21 cellular contexts compared by ENCODE assay signal in genomic region chr1:220306339-220306738, GRCh38. TPM values are rescaled to one million over a fixed set of nuclear protein-coding genes. Genes with fewer than 3 reads are reported as not detected.
A peak's percentile ranks its signal among the peaks of the same experiment; 100 is the strongest.
DNase-seq lines count a peak whose midpoint lies in the region; ATAC-seq, FAIRE-seq and TF ChIP-seq lines count a peak whose summit lies in the region.
"Had no signal": no experiment of that assay in that cellular context is flagged by ENCODE, and none has a peak within 500 bp of the region (broad histone marks: within the 10 kb centered on the region; RNA-seq: fewer than 3 reads in every experiment).

No MANE protein-coding gene starts in this region.

- TF ChIP-seq RAD21 in K562 (CRISPR knock-in tag; conservative IDR thresholded peaks at IDR 0.05 in 1 of 2, IDR thresholded peaks at IDR 0.05 in 1 of 2), result no peak

- POLR2A ChIA-PET in HEK293 (lab: Yijun Ruan, JAX), result no interaction called here
- POLR2A ChIA-PET in K562 (lab: Yijun Ruan, JAX), result no interaction called here
- POLR2A ChIA-PET in CD4-positive, alpha-beta T cell (lab: Charles Lee), result no interaction called here

- no peak overlapping the region for H3K4me3 Mint-ChIP-seq in CD4-positive, alpha-beta T cell
- H3K4me3 Mint-ChIP-seq: B cell; CD4-positive, alpha-beta memory T cell; CD8-positive, alpha-beta memory T cell had no signal

- H3K36me3 ChIP-seq in HEK293 (ENCODE audit: control insufficient read depth in 2 of 2, insufficient read depth in 1 of 2, low read length in 2 of 2) (no peaks in the 10 kb centered on the region), K562 (ENCODE audit: control insufficient read depth, insufficient read depth, low read length) (no peaks in the 10 kb centered on the region), small intestine (ENCODE audit: control insufficient read depth in 2 of 2, insufficient read depth in 2 of 2, low read length in 2 of 2) (no peaks in the 10 kb centered on the region), gastroesophageal sphincter (no peaks in the 10 kb centered on the region)
- H3K36me3 ChIP-seq: BLaER1 treated with 17β-estradiol and CSF1 and Interleukin-3, amounts not matched to agents 10 nM and 100 nM had no signal

- TF ChIP-seq CTCF in D721Med (IDR thresholded peaks at IDR 0.05; ENCODE audit: insufficient read depth, missing control alignments) (no peak), HEK293 (tag by site-specific recombination; IDR thresholded peaks at IDR 0.05) (no peak), K562 (IDR thresholded peaks at IDR 0.05 in 2 of 3, conservative IDR thresholded peaks at IDR 0.05 in 1 of 3; ENCODE audit: insufficient read depth in 2 of 3, low read depth in 1 of 3, low read length in 3 of 3) (no peak), gastroesophageal sphincter (IDR thresholded peaks at IDR 0.05) (no peak)
- TF ChIP-seq CTCF in CD4-positive, alpha-beta T cell (IDR thresholded peaks at IDR 0.05), result no peak

- 4% methylated on average over 1 of the region's 1 CpG for WGBS in K562 (ENCODE audit: insufficient coverage, low coverage, missing lambda C conversion rate)
- 82 to 95% (median 92%) methylated on average over 1 of the region's 1 CpG for WGBS in small intestine, 3 donors
- 94 to 100% methylated on average over 1 of the region's 1 CpG for WGBS in gastroesophageal sphincter (ENCODE audit: low coverage in 1 of 2), 2 donors

- H3K4me1 ChIP-seq in HEK293 (ENCODE audit: control insufficient read depth, insufficient read depth, low read length) (no peaks in the 10 kb centered on the region), K562 (replicated peaks in 1 of 2; ENCODE audit: control insufficient read depth in 2 of 2, insufficient read depth in 2 of 2, low read length in 2 of 2) (no peaks in the 10 kb centered on the region), small intestine (ENCODE audit: control insufficient read depth in 2 of 2, insufficient read depth in 1 of 2, low read depth in 1 of 2, low read length in 1 of 2) (no peaks in the 10 kb centered on the region), gastroesophageal sphincter (peaks cover 0 to 5% (median 0%) of the 10 kb centered on the region in 3 donors)
- H3K4me1 ChIP-seq: A549; BLaER1 treated with 17β-estradiol and CSF1 and Interleukin-3, amounts not matched to agents 10 nM and 100 nM had no signal

- H3K4me3 ChIP-seq in HEK293 (ENCODE audit: low read depth, low read length) (no peak overlapping the region), K562 (no peak overlapping the region), small intestine (ENCODE audit: low read depth in 1 of 2, low read length in 2 of 2) (no peak overlapping the region), gastroesophageal sphincter (no peak overlapping the region)
- H3K4me3 ChIP-seq: A549; BLaER1 treated with 17β-estradiol and CSF1 and Interleukin-3, amounts not matched to agents 10 nM and 100 nM; GM12878 had no signal

- ATAC-seq in K562, result no peak
- no peak for ATAC-seq in CD4-positive, alpha-beta T cell (ENCODE audit: poor library complexity)
- no peak for ATAC-seq in gastroesophageal sphincter
- ATAC-seq in GM21423 (IDR thresholded peaks at IDR 0.05; ENCODE audit: unreplicated experiment), result no peak
- ATAC-seq: A549, GM12878 had no signal

- peak; percentile 84 for FAIRE-seq in D721Med (lab: Jason Lieb, UNC)
- no peak for FAIRE-seq in K562 (lab: Jason Lieb, UNC)
- FAIRE-seq in small intestine (lab: Jason Lieb, UNC), result peak; percentile 36
- FAIRE-seq: GM12878, GM12892, GM19239 had no signal

- H3K9me3 Mint-ChIP-seq in CD4-positive, alpha-beta T cell, result peaks cover 7% of the 10 kb centered on the region

- H3K27ac Mint-ChIP-seq in CD4-positive, alpha-beta T cell, result no peak overlapping the region
- H3K27ac Mint-ChIP-seq: B cell; CD4-positive, alpha-beta memory T cell; CD8-positive, alpha-beta memory T cell had no signal

- intact Hi-C loops in K562 (cut with micrococcal nuclease), result no loop called here
- intact Hi-C loops in CD4-positive, alpha-beta T cell (cut with DNase I, micrococcal nuclease), result no loop called here

- no peaks in the 10 kb centered on the region for H3K9me1 ChIP-seq in K562 (ENCODE audit: control insufficient read depth, insufficient read depth, low read length)

- H3K9me3 ChIP-seq in HEK293 (ENCODE audit: control insufficient read depth, insufficient read depth, low read depth, low read length) (no peaks in the 10 kb centered on the region), K562 (replicated peaks; ENCODE audit: control insufficient read depth, insufficient read depth, low read depth, low read length) (no peaks in the 10 kb centered on the region), small intestine (ENCODE audit: control insufficient read depth, low read depth) (no peaks in the 10 kb centered on the region), gastroesophageal sphincter (no peaks in the 10 kb centered on the region)
- H3K9me3 ChIP-seq in CD4-positive, alpha-beta T cell (ENCODE audit: control insufficient read depth, low read length), result no peaks in the 10 kb centered on the region
- H3K9me3 ChIP-seq: A549 had no signal

- no peaks in the 10 kb centered on the region for H3K79me2 ChIP-seq in K562 (ENCODE audit: control insufficient read depth, insufficient read depth, low read length)

- no peak for TF ChIP-seq EP300 in K562 (IDR thresholded peaks at IDR 0.05; ENCODE audit: low read length)
- TF ChIP-seq EP300 in gastroesophageal sphincter (IDR thresholded peaks at IDR 0.05), result no peak

- CTCF ChIA-PET in HEK293 (lab: Yijun Ruan, JAX) (interaction anchor here (0.7 kb wide), 2 partner anchors 219 to 469 kb away, joined by 3 read pairs; no protein-coding TSS in a partner anchor), K562 (lab: Yijun Ruan, JAX; ENCODE audit: low intra/inter-chr PET ratio) (no interaction called here)
- CTCF ChIA-PET in CD4-positive, alpha-beta T cell (lab: Charles Lee), result no interaction called here

- H3K27me3 ChIP-seq in K562 (ENCODE audit: control insufficient read depth in 2 of 2, insufficient read depth in 2 of 2, low read length in 2 of 2) (no peaks in the 10 kb centered on the region; a peak in 3 of 5 replicates), small intestine (ENCODE audit: control insufficient read depth in 2 of 2, insufficient read depth in 2 of 2, low read length in 2 of 2) (no peaks in the 10 kb centered on the region), gastroesophageal sphincter (no peaks in the 10 kb centered on the region)
- no peaks in the 10 kb centered on the region for H3K27me3 ChIP-seq in CD4-positive, alpha-beta T cell (ENCODE audit: control insufficient read depth, insufficient read depth, low read length)
- H3K27me3 ChIP-seq: BLaER1 treated with 17β-estradiol and CSF1 and Interleukin-3, amounts not matched to agents 10 nM and 100 nM had no signal

- DNase-seq in D721Med (ENCODE audit: insufficient read length, low spot score), result no peak
- DNase-seq in K562 (ENCODE audit: extremely low read depth in 1 of 4, low spot score in 3 of 4), result no peak
- DNase-seq in small intestine, result no peak
- no peak for DNase-seq in CD4-positive, alpha-beta T cell
- DNase-seq: AML-193; CD4-positive, alpha-beta memory T cell; CD8-positive, alpha-beta memory T cell; COR-L47; DMS79 treated with DMSO at 0.1 percent for 48 hours; GDM1 had no signal

- H3K9ac ChIP-seq in K562 (ENCODE audit: insufficient read depth in 1 of 2, low read depth in 2 of 2, low read length in 2 of 2), result no peak overlapping the region
- H3K9ac ChIP-seq: BLaER1 treated with 17β-estradiol and CSF1 and Interleukin-3, amounts not matched to agents 10 nM and 100 nM had no signal

- H3K27me3 Mint-ChIP-seq in CD4-positive, alpha-beta T cell, result peaks cover 37% of the 10 kb centered on the region

- no peak overlapping the region for H3K27ac ChIP-seq in HEK293 (ENCODE audit: extremely low read depth, low read depth, low read length)
- no peak overlapping the region for H3K27ac ChIP-seq in K562 (ENCODE audit: extremely low read depth, low read depth, low read length)
- no peak overlapping the region for H3K27ac ChIP-seq in small intestine (ENCODE audit: low read depth in 1 of 2, low read length in 1 of 2)
- H3K27ac ChIP-seq in CD4-positive, alpha-beta T cell (ENCODE audit: low read depth, low read length), result no peak overlapping the region
- H3K27ac ChIP-seq in gastroesophageal sphincter, result no peak overlapping the region
- H3K27ac ChIP-seq: 22Rv1; A549; BLaER1 treated with 17β-estradiol and CSF1 and Interleukin-3, amounts not matched to agents 10 nM and 100 nM; C4-2B had no signal

- TF ChIP-seq POLR2A in K562 (conservative IDR thresholded peaks at IDR 0.05), result no peak
- TF ChIP-seq POLR2A in gastroesophageal sphincter (IDR thresholded peaks at IDR 0.05), result no peak

- no TSS peak for BruUV-seq in K562 (replicated peaks; lab: Mats Ljungman, UMichigan)

- no peak overlapping the region for H3K4me2 ChIP-seq in K562 (ENCODE audit: insufficient read depth, low read length)
- H3K4me2 ChIP-seq: A549; BLaER1 treated with 17β-estradiol and CSF1 and Interleukin-3, amounts not matched to agents 10 nM and 100 nM had no signal

- no peak overlapping the region for H2AFZ ChIP-seq in K562 (ENCODE audit: low read depth, low read length)

- H3K4me1 Mint-ChIP-seq in CD4-positive, alpha-beta T cell (ENCODE audit: low read depth), result no peaks in the 10 kb centered on the region
- H3K4me1 Mint-ChIP-seq: B cell; CD8-positive, alpha-beta memory T cell had no signal

- no peaks in the 10 kb centered on the region for H4K20me1 ChIP-seq in K562 (replicated peaks; ENCODE audit: control insufficient read depth, insufficient read depth, low read length)
- H4K20me1 ChIP-seq: BLaER1 treated with 17β-estradiol and CSF1 and Interleukin-3, amounts not matched to agents 10 nM and 100 nM had no signal

- in situ Hi-C loops in K562 (cut with MboI), result no loop called here

- H3K36me3 Mint-ChIP-seq in CD4-positive, alpha-beta T cell (ENCODE audit: low read depth), result no peaks in the 10 kb centered on the region
- H3K36me3 Mint-ChIP-seq: CD8-positive, alpha-beta memory T cell had no signal

RNA-seq across cellular contexts. Expression of gene RAB3GAP2, which starts 34.1 kb away (rescaled TPM):
- 61.7 and 148 TPM in 2 replicates for total RNA-seq in K562 (2011; cell fraction: chromatin; rRNA removed; ENCODE audit: low replicate concordance)
- total RNA-seq in K562 (2011; cell fraction: nucleolus; rRNA removed), result 21.7 and 33.6 TPM in 2 replicates
- total RNA-seq in K562 (2011; cell fraction: nucleoplasm; rRNA removed), result 48.9 and 50.8 TPM in 2 replicates
- total RNA-seq in K562 (2014; rRNA removed) (21.1 and 21.4 TPM in 2 replicates), K562 (2014; rRNA removed; fragmentation: Illumina TruSeq; extraction: Trizol) (39.5 and 40.1 TPM in 2 replicates), K562 (2015; rRNA removed; fragmentation: Illumina TruSeq; extraction: Trizol) (30.3 and 33.2 TPM in 2 replicates), K562 (2021) (48.7 and 50.0 TPM in 2 replicates), gastroesophageal sphincter (10 to 100 TPM; 19.9 to 35.3 (median 27.3) TPM)
- polyA plus RNA-seq in K562 (2011; rRNA removed) (46.1 and 69.1 TPM in 2 replicates), K562 (2014; fragmentation: Illumina TruSeq; extraction: Trizol) (28.1 and 32.2 TPM in 2 replicates), K562 (2014; fragmentation: Nextera tagmentation; extraction: Ambion mirVana) (10 to 100 TPM; 14.1 to 17.2 TPM), K562 (2014; rRNA removed) (19.1 and 23.2 TPM in 2 replicates), small intestine (1 to 10 TPM; 3.5 to 8.6 (median 6.7) TPM)
- 21.1 and 29.2 TPM in 2 replicates for polyA plus RNA-seq in K562 (2011; cell fraction: cytosol; rRNA removed)
- 49.6 and 50.5 TPM in 2 replicates for polyA plus RNA-seq in K562 (2011; cell fraction: nucleus; rRNA removed)
- polyA plus RNA-seq in K562 (2012), result 25.3 and 31.0 TPM in 2 replicates
- polyA minus RNA-seq in K562 (2011; rRNA and poly(A)+ RNA removed), result 224 and 294 TPM in 2 replicates
- 23.4 and 60.6 TPM in 2 replicates for polyA minus RNA-seq in K562 (2011; cell fraction: cytosol; rRNA and poly(A)+ RNA removed)
- 26.7 and 41.5 TPM in 2 replicates for polyA minus RNA-seq in K562 (2011; cell fraction: nucleus; rRNA and poly(A)+ RNA removed)
- 10 to 100 TPM; 34.7 to 39.4 TPM for total RNA-seq in CD4-positive, alpha-beta T cell
